Comparison of ENCODE assay signal across 14 cellular contexts in the genomic region with DNA sequence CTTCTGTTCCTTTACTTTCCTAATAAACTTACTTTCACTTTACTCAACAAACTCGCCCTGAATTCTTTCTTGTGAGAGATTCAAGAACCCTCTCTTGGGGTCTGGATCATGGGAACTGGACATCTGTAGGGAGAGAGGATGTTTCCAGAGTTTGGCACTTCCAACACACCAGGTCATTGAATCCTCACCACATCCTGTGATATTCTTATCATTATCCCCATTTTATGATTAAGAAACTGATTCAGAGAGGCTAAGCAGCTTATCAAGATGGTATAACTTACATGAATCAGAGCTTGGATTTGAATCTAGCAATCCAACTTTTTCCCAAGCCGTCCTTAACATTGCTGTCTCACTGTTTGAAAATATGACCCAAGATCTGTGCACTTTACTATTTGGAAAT. TPM values are rescaled to one million over a fixed set of nuclear protein-coding genes. Genes with fewer than 3 reads are reported as not detected.
A peak's percentile ranks its signal among the peaks of the same experiment; 100 is the strongest.
DNase-seq lines count a peak whose midpoint lies in the region; ATAC-seq, FAIRE-seq and TF ChIP-seq lines count a peak whose summit lies in the region.
"Had no signal": no experiment of that assay in that cellular context is flagged by ENCODE, and none has a peak within 500 bp of the region (broad histone marks: within the 10 kb centered on the region; RNA-seq: fewer than 3 reads in every experiment).

No MANE protein-coding gene starts in this region.

- POLR2A ChIA-PET in PC-9 (lab: Charles Lee; ENCODE audit: unreplicated experiment) = interaction anchor here (0.7 kb wide), 1 partner anchor 121 kb away, joined by 3 read pairs; no protein-coding TSS in a partner anchor

- peak overlapping the region; percentile 63; the same call in 1 of the 2 replicates for H2AFZ ChIP-seq in PC-9

- TF ChIP-seq CTCF in PC-9 (conservative IDR thresholded peaks at IDR 0.05) (no peak), bronchial epithelial cell (IDR thresholded peaks at IDR 0.05; ENCODE audit: insufficient read depth, low read length, severe bottlenecking) (no peak)

- no peaks in the 10 kb centered on the region for H3K9me3 ChIP-seq in PC-9 (ENCODE audit: insufficient read depth, low read depth)
- H3K9me3 ChIP-seq: MG63 had no signal

- no peak for ATAC-seq in stimulated activated naive B cell treated with anti-CD40 and anti-IgM and Interleukin-4, amounts not matched to agents 10 μg/mL and 1 μg/mL and 100 μg/mL, for 72 hours (replicated peaks)
- no peak for ATAC-seq in HG03095 (IDR thresholded peaks at IDR 0.05; ENCODE audit: unreplicated experiment)
- ATAC-seq in HG02852 (IDR thresholded peaks at IDR 0.05; ENCODE audit: unreplicated experiment) = no peak

- no peaks in the 10 kb centered on the region for H3K27me3 Mint-ChIP-seq in stimulated activated naive B cell treated with anti-CD40 and anti-IgM and Interleukin-4, amounts not matched to agents 10 μg/mL and 1 μg/mL and 100 μg/mL, for 72 hours

- H3K4me1 ChIP-seq in PC-9 (replicated peaks; ENCODE audit: insufficient read depth) = peaks cover 43% of the 10 kb centered on the region

- H3K27ac ChIP-seq in PC-9 = peak overlapping the region; percentile 76
- H3K27ac ChIP-seq: C4-2B had no signal

- H3K27ac Mint-ChIP-seq in stimulated activated naive B cell treated with anti-CD40 and anti-IgM and Interleukin-4, amounts not matched to agents 10 μg/mL and 1 μg/mL and 100 μg/mL, for 72 hours = peak overlapping the region; percentile 14

- H3K4me3 ChIP-seq in PC-9 = 0 out of 2 replicates have a peak overlapping the region, but pooled peaks have one; percentile 4
- H3K4me3 ChIP-seq in bronchial epithelial cell (ENCODE audit: low read depth, low read length) = no peak overlapping the region
- H3K4me3 ChIP-seq: MG63 had no signal

- no peak for FAIRE-seq in bronchial epithelial cell (lab: Jason Lieb, UNC)

- H3K79me2 ChIP-seq in PC-9 (ENCODE audit: low read depth) = no peaks in the 10 kb centered on the region

- intact Hi-C loops in PC-9 (cut with micrococcal nuclease; ENCODE audit: unreplicated experiment) = loop anchor here (1.0 kb wide), 1 partner anchor 42 kb away; no protein-coding TSS in a partner anchor

- peak overlapping the region; percentile 62 for H3K4me2 ChIP-seq in PC-9

- H3K36me3 Mint-ChIP-seq in stimulated activated naive B cell treated with anti-CD40 and anti-IgM and Interleukin-4, amounts not matched to agents 10 μg/mL and 1 μg/mL and 100 μg/mL, for 72 hours = peaks cover 0 to 3% of the 10 kb centered on the region in 2 donors

- H4K20me1 ChIP-seq in PC-9 (ENCODE audit: insufficient read depth) = no peaks in the 10 kb centered on the region

- H3F3A ChIP-seq in PC-9 (ENCODE audit: insufficient read depth, low read depth) = peaks cover 35% of the 10 kb centered on the region

- DNase-seq in HT1080 (ENCODE audit: low read depth) (peak; percentile 17), PC-9 (no peak), bronchial epithelial cell (ENCODE audit: low read depth) (peak; percentile 33), NCI-H1417 treated with DMSO at 0.1 percent for 48 hours (lab: John Stamatoyannopoulos, UW) (no peak)
- no peak for DNase-seq in stimulated activated naive B cell treated with anti-CD40 and anti-IgM and Interleukin-4, amounts not matched to agents 10 μg/mL and 1 μg/mL and 100 μg/mL, for 72 hours
- DNase-seq: MG63, NCI-H1105, NCI-H1930, NCI-H2171, NCI-H510A, NCI-H82 had no signal

- BruUV-seq in PC-9 (replicated peaks; lab: Mats Ljungman, UMichigan) = no TSS peak

- H3K9me2 ChIP-seq in PC-9 (ENCODE audit: insufficient read depth) = no peaks in the 10 kb centered on the region; the same call in 1 of the 2 replicates

- peaks cover 11 to 20% of the 10 kb centered on the region in 2 donors for H3K4me1 Mint-ChIP-seq in stimulated activated naive B cell treated with anti-CD40 and anti-IgM and Interleukin-4, amounts not matched to agents 10 μg/mL and 1 μg/mL and 100 μg/mL, for 72 hours

- H3K36me3 ChIP-seq in PC-9 (ENCODE audit: low read depth) = no peaks in the 10 kb centered on the region
- no peaks in the 10 kb centered on the region for H3K36me3 ChIP-seq in bronchial epithelial cell (ENCODE audit: control insufficient read depth, insufficient read depth, low read length)
- H3K36me3 ChIP-seq: MG63 had no signal

- no peak overlapping the region for H3K4me3 Mint-ChIP-seq in stimulated activated naive B cell treated with anti-CD40 and anti-IgM and Interleukin-4, amounts not matched to agents 10 μg/mL and 1 μg/mL and 100 μg/mL, for 72 hours

- H3K27me3 ChIP-seq in PC-9 (ENCODE audit: insufficient read depth, low read depth) = no peaks in the 10 kb centered on the region
- no peaks in the 10 kb centered on the region for H3K27me3 ChIP-seq in bronchial epithelial cell (ENCODE audit: control insufficient read depth, insufficient read depth, low read length)
- H3K27me3 ChIP-seq: MG63 had no signal

- CTCF ChIA-PET in PC-9 (lab: Charles Lee) = interaction anchor here (0.9 kb wide), 1 partner anchor 31 kb away, joined by 3 read pairs; the partner anchor contains the start of gene MICAL1

- no peaks in the 10 kb centered on the region for H3K9me3 Mint-ChIP-seq in stimulated activated naive B cell treated with anti-CD40 and anti-IgM and Interleukin-4, amounts not matched to agents 10 μg/mL and 1 μg/mL and 100 μg/mL, for 72 hours

RNA-seq across cellular contexts. Expression of gene PPIL6, which starts 15.5 kb away (rescaled TPM):
- 0.05 TPM in 1 of 2 replicates, not detected in the other for total RNA-seq in HT1080 (2014; rRNA removed; shearing (Covaris generic))
- polyA plus RNA-seq in HT1080 (2015; cell fraction: cytosol; rRNA removed) = 0.49 and 0.84 TPM in 2 replicates
- polyA plus RNA-seq in HT1080 (2015; cell fraction: nucleus; rRNA removed) = 0.74 TPM in 1 of 2 replicates, not detected in the other
- total RNA-seq in PC-9 (2021) (13.0 and 15.5 TPM in 2 replicates), bronchial epithelial cell (8.4 and 9.3 TPM in 2 replicates)

RNA-seq across cellular contexts. Expression of gene SMPD2, which starts 15.6 kb away (rescaled TPM):
- 14.9 and 15.4 TPM in 2 replicates for total RNA-seq in HT1080 (2014; rRNA removed; shearing (Covaris generic))
- 7.3 and 8.8 TPM in 2 replicates for polyA plus RNA-seq in HT1080 (2015; cell fraction: cytosol; rRNA removed)
- polyA plus RNA-seq in HT1080 (2015; cell fraction: nucleus; rRNA removed) = 17.7 and 18.1 TPM in 2 replicates
- total RNA-seq in PC-9 (2021) (8.2 and 10.3 TPM in 2 replicates), bronchial epithelial cell (18.9 and 19.7 TPM in 2 replicates)

RNA-seq across cellular contexts. Expression of gene MICAL1, which starts 30.6 kb away (rescaled TPM):
- total RNA-seq in HT1080 (2014; rRNA removed; shearing (Covaris generic)) = 37.2 and 37.3 TPM in 2 replicates
- polyA plus RNA-seq in HT1080 (2015; cell fraction: cytosol; rRNA removed) = 20.1 and 22.0 TPM in 2 replicates
- polyA plus RNA-seq in HT1080 (2015; cell fraction: nucleus; rRNA removed) = 162 and 176 TPM in 2 replicates
- total RNA-seq in PC-9 (2021) (10.8 and 17.7 TPM in 2 replicates), bronchial epithelial cell (12.4 and 14.2 TPM in 2 replicates)

RNA-seq across cellular contexts. Expression of gene CD164, which starts 42.7 kb away (rescaled TPM):
- total RNA-seq in HT1080 (2014; rRNA removed; shearing (Covaris generic)) = 99.0 and 125 TPM in 2 replicates
- 220 and 266 TPM in 2 replicates for polyA plus RNA-seq in HT1080 (2015; cell fraction: cytosol; rRNA removed)
- polyA plus RNA-seq in HT1080 (2015; cell fraction: nucleus; rRNA removed) = 219 and 249 TPM in 2 replicates
- total RNA-seq in PC-9 (2021) (170 and 210 TPM in 2 replicates), bronchial epithelial cell (113 and 115 TPM in 2 replicates)

RNA-seq across cellular contexts. Expression of gene ZBTB24, which starts 58.1 kb away (rescaled TPM):
- 9.6 and 10.8 TPM in 2 replicates for total RNA-seq in HT1080 (2014; rRNA removed; shearing (Covaris generic))
- 5.9 and 6.6 TPM in 2 replicates for polyA plus RNA-seq in HT1080 (2015; cell fraction: cytosol; rRNA removed)
- 8.2 and 9.1 TPM in 2 replicates for polyA plus RNA-seq in HT1080 (2015; cell fraction: nucleus; rRNA removed)
- total RNA-seq in PC-9 (2021) (5.4 and 7.2 TPM in 2 replicates), bronchial epithelial cell (4.6 and 6.3 TPM in 2 replicates)

Comparison
In these comparisons a context has a peak if more than half of its experiments do, and no peak if none do; other contexts are left out.
1. DNase-seq: peak in HT1080 (single experiment) and bronchial epithelial cell (single experiment); none in PC-9 (0 of 2), stimulated activated naive B cell treated with anti-CD40 and anti-IgM and Interleukin-4, amounts not matched to agents 10 μg/mL and 1 μg/mL and 100 μg/mL, for 72 hours (single experiment) and NCI-H1417 treated with DMSO at 0.1 percent for 48 hours (single experiment).